Comparison of ENCODE assay signal across 8 cellular contexts in genomic region chr21:45292399-45293213, GRCh38. TPM values are rescaled to one million over a fixed set of nuclear protein-coding genes. Genes with fewer than 3 reads are reported as not detected.
A peak's percentile ranks its signal among the peaks of the same experiment; 100 is the strongest.
DNase-seq lines count a peak whose midpoint lies in the region; ATAC-seq and TF ChIP-seq lines count a peak whose summit lies in the region.

No MANE protein-coding gene starts in this region.

- H3K4me1 Mint-ChIP-seq in activated T-cell treated with anti-CD3 and anti-CD28 coated beads, Interleukin-2, amount 50 U/mL, for 72 hours (ENCODE audit: low read depth): peaks cover 19% of the 10 kb centered on the region
- H3K4me1 Mint-ChIP-seq in naive thymus-derived CD4-positive, alpha-beta T cell: peaks cover 15 to 50% (median 37%) of the 10 kb centered on the region in 7 donors

- peaks cover 6% of the 10 kb centered on the region for H3K27me3 Mint-ChIP-seq in activated T-cell treated with anti-CD3 and anti-CD28 coated beads, Interleukin-2, amount 50 U/mL, for 72 hours (ENCODE audit: low read depth)
- H3K27me3 Mint-ChIP-seq in naive thymus-derived CD4-positive, alpha-beta T cell: peaks cover 0 to 14% (median 0%) of the 10 kb centered on the region in 5 donors

- no peaks in the 10 kb centered on the region for H3K9me3 ChIP-seq in esophagus squamous epithelium
- no peaks in the 10 kb centered on the region for H3K9me3 ChIP-seq in naive thymus-derived CD4-positive, alpha-beta T cell (ENCODE audit: control insufficient read depth in 2 of 3, low read length in 3 of 3)

- TF ChIP-seq EP300 in Ishikawa (IDR thresholded peaks at IDR 0.05; ENCODE audit: borderline replicate concordance): no peak

- 39% methylated on average over 3 of the region's 24 CpGs; no CpG with 5 or more reads in 1 of the 2 donors for WGBS in esophagus squamous epithelium, 2 donors

- no peaks in the 10 kb centered on the region for H3K9me3 Mint-ChIP-seq in activated T-cell treated with anti-CD3 and anti-CD28 coated beads, Interleukin-2, amount 50 U/mL, for 72 hours
- H3K9me3 Mint-ChIP-seq in naive thymus-derived CD4-positive, alpha-beta T cell: no peaks in the 10 kb centered on the region

- H3K27ac Mint-ChIP-seq in activated T-cell treated with anti-CD3 and anti-CD28 coated beads, Interleukin-2, amount 50 U/mL, for 72 hours: no peak overlapping the region
- H3K27ac Mint-ChIP-seq in naive thymus-derived CD4-positive, alpha-beta T cell: peak overlapping the region; percentile 52 to 93 (median 81)

- POLR2A ChIA-PET in naive thymus-derived CD4-positive, alpha-beta T cell (lab: Charles Lee): interaction anchor here (0.8 to 1.4 kb wide), 4 partner anchors 16 to 154 kb away, joined by 3 to 6 read pairs (median 3); no protein-coding TSS in a partner anchor

- ATAC-seq in activated T-cell treated with anti-CD3 and anti-CD28 coated beads, Interleukin-2, amount 50 U/mL, for 72 hours (replicated peaks in 1 of 2): peak; percentile 58 to 65
- peak; percentile 75 for ATAC-seq in naive thymus-derived CD4-positive, alpha-beta T cell
- ATAC-seq in GM19397 (IDR thresholded peaks at IDR 0.05; ENCODE audit: unreplicated experiment): no peak

- peaks cover 25 to 68% (median 40%) of the 10 kb centered on the region in 3 donors for H3K4me1 ChIP-seq in esophagus squamous epithelium
- peaks cover 16 to 18% of the 10 kb centered on the region in 2 donors for H3K4me1 ChIP-seq in naive thymus-derived CD4-positive, alpha-beta T cell (ENCODE audit: control insufficient read depth in 2 of 2, insufficient read depth in 2 of 2, low read length in 2 of 2)

- H3K27me3 ChIP-seq in esophagus squamous epithelium: no peaks in the 10 kb centered on the region
- no peaks in the 10 kb centered on the region for H3K27me3 ChIP-seq in naive thymus-derived CD4-positive, alpha-beta T cell (ENCODE audit: control insufficient read depth in 2 of 2, insufficient read depth in 2 of 2, low read length in 2 of 2)

- CTCF ChIA-PET in naive thymus-derived CD4-positive, alpha-beta T cell (lab: Charles Lee): interaction anchor here (0.5 to 1.3 kb wide), 10 partner anchors 30 to 629 kb away, joined by 3 to 12 read pairs (median 4); no protein-coding TSS in a partner anchor

- peak overlapping the region in 1 of 4 donors; percentile 16 for H3K4me3 ChIP-seq in esophagus squamous epithelium
- H3K4me3 ChIP-seq in naive thymus-derived CD4-positive, alpha-beta T cell (ENCODE audit: low read length): peak overlapping the region; percentile 10

- TF ChIP-seq CTCF in esophagus squamous epithelium (IDR thresholded peaks at IDR 0.05): peak; percentile 92 to 98 (median 96)

- intact Hi-C loops in esophagus squamous epithelium (cut with DNase I): no loop called here
- intact Hi-C loops in naive thymus-derived CD4-positive, alpha-beta T cell (cut with micrococcal nuclease): loop anchor here (1.0 to 10.0 kb wide), 6 partner anchors 30 to 528 kb away; partner anchors contain the start of gene SLX9 (in 1 of the 2)

- TF ChIP-seq RAD21 in Ishikawa (IDR thresholded peaks at IDR 0.05; ENCODE audit: low read depth): peak; percentile 97

- peak overlapping the region; percentile 31 to 60 for H3K4me3 Mint-ChIP-seq in activated T-cell treated with anti-CD3 and anti-CD28 coated beads, Interleukin-2, amount 50 U/mL, for 72 hours
- H3K4me3 Mint-ChIP-seq in naive thymus-derived CD4-positive, alpha-beta T cell: peak overlapping the region in 9 of 10 donors; percentile 35 to 78 (median 63)

- no peak for TF ChIP-seq POLR2A in esophagus squamous epithelium (IDR thresholded peaks at IDR 0.05)

- no peaks in the 10 kb centered on the region for H3K36me3 ChIP-seq in esophagus squamous epithelium
- H3K36me3 ChIP-seq in naive thymus-derived CD4-positive, alpha-beta T cell (ENCODE audit: control insufficient read depth in 2 of 3, insufficient read depth in 3 of 3, low read length in 3 of 3): no peaks in the 10 kb centered on the region

- H3K27ac ChIP-seq in esophagus squamous epithelium: peak overlapping the region; percentile 77 to 95 (median 92)
- H3K27ac ChIP-seq in naive thymus-derived CD4-positive, alpha-beta T cell (ENCODE audit: low read depth, low read length): peak overlapping the region; percentile 66

- no peaks in the 10 kb centered on the region for H3K36me3 Mint-ChIP-seq in activated T-cell treated with anti-CD3 and anti-CD28 coated beads, Interleukin-2, amount 50 U/mL, for 72 hours (ENCODE audit: insufficient read depth in 2 of 2)
- no peaks in the 10 kb centered on the region for H3K36me3 Mint-ChIP-seq in naive thymus-derived CD4-positive, alpha-beta T cell

- peak; percentile 71 for DNase-seq in DMS153 treated with DMSO at 0.1 percent for 48 hours (lab: John Stamatoyannopoulos, UW; ENCODE audit: unreplicated experiment)
- DNase-seq in RKO (ENCODE audit: low spot score): peak; percentile 82
- DNase-seq in activated T-cell treated with anti-CD3 and anti-CD28 coated beads, Interleukin-2, amount 50 U/mL, for 72 hours: peak; percentile 75 to 82
- no peak for DNase-seq in esophagus squamous epithelium (lab: John Stamatoyannopoulos, UW)
- peak; percentile 53 to 80 (median 69) for DNase-seq in naive thymus-derived CD4-positive, alpha-beta T cell
- peak; percentile 34 to 49 for DNase-seq in stimulated activated CD8-positive, alpha-beta memory T cell treated with anti-CD3 and anti-CD28 coated beads, Interleukin-7, amount 100 ng/mL, for 48 hours (ENCODE audit: extremely low read depth in 1 of 2, low read depth in 1 of 2)

TF ChIP-seq in Ishikawa, 13 proteins besides CTCF, POLR2A, EP300 and RAD21:
- 0 out of 2 replicates have a peak, but pooled peaks have one; percentile 18 for TF ChIP-seq TEAD4 (IDR thresholded peaks at IDR 0.05)
- no peak for TF ChIP-seq NFIC (IDR thresholded peaks at IDR 0.05)
- TF ChIP-seq FOXM1 (IDR thresholded peaks at IDR 0.05; ENCODE audit: borderline replicate concordance, low read depth): no peak
- no peak for TF ChIP-seq CEBPB (IDR thresholded peaks at IDR 0.05)
- TF ChIP-seq CREB1 (IDR thresholded peaks at IDR 0.05; ENCODE audit: low read depth): no peak
- no peak for TF ChIP-seq TAF1 (IDR thresholded peaks at IDR 0.05; ENCODE audit: low read depth)
- TF ChIP-seq EGR1 (IDR thresholded peaks at IDR 0.05): no peak
- TF ChIP-seq TCF12 (IDR thresholded peaks at IDR 0.05; ENCODE audit: low read depth): peak; percentile 29; the same call in 1 of the 2 replicates
- no peak for TF ChIP-seq USF1 (IDR thresholded peaks at IDR 0.05)
- 0 out of 2 replicates have a peak, but pooled peaks have one; percentile 53 for TF ChIP-seq ZBTB7A (IDR thresholded peaks at IDR 0.05; ENCODE audit: low read depth)
- TF ChIP-seq YY1 (IDR thresholded peaks at IDR 0.05; ENCODE audit: low read depth): no peak
- TF ChIP-seq REST (IDR thresholded peaks at IDR 0.05; ENCODE audit: low read depth): no peak
- peak; percentile 39; the same call in 1 of the 2 replicates for TF ChIP-seq MAX (IDR thresholded peaks at IDR 0.05)

RNA-seq across cellular contexts. Expression of gene POFUT2, which starts 4.9 kb away (rescaled TPM):
- total RNA-seq in activated T-cell treated with anti-CD3 and anti-CD28 coated beads, Interleukin-2, amount 50 U/mL, for 72 hours: 10 to 100 TPM; 24.5 to 26.6 TPM
- total RNA-seq in esophagus squamous epithelium: 10 to 100 TPM in 2 of 4 donors, 1 to 10 TPM in 2; 7.9 to 11.4 (median 9.4) TPM
- 10 to 100 TPM; 20.1 to 53.3 (median 47.8) TPM for total RNA-seq in naive thymus-derived CD4-positive, alpha-beta T cell
- 1 to 10 TPM; 3.8 to 5.4 TPM for polyA plus RNA-seq in naive thymus-derived CD4-positive, alpha-beta T cell
